In genomic region chr5:71891406-71891805, GRCh38 we compare ENCODE assay signal across 28 cellular contexts.
"Had no signal": no experiment of that assay in that cellular context is flagged by ENCODE, and none has a peak within 500 bp of the region (broad histone marks: within the 10 kb centered on the region; RNA-seq: fewer than 3 reads in every experiment).

No MANE protein-coding gene starts in this region.

- H3K27me3 ChIP-seq: neutrophil, ovary, thyroid gland, upper lobe of right lung had no signal

- H3K4me2 ChIP-seq: smooth muscle cell had no signal

- H3K4me3 Mint-ChIP-seq: activated naive CD8-positive, alpha-beta T cell; effector memory CD8-positive, alpha-beta T cell; memory B cell; nephron; stimulated activated memory B cell treated with anti-CD40 and anti-IgM and Interleukin-4, amounts not matched to agents 10 μg/mL and 1 μg/mL and 100 μg/mL, for 72 hours; stimulated activated naive CD8-positive, alpha-beta T cell treated with anti-CD3 and anti-CD28 coated beads, Interleukin-15, amount 100 ng/mL, for 72 hours; T-helper 17 cell had no signal

- DNase-seq: activated CD4-positive, alpha-beta T cell treated with anti-CD3 and anti-CD28 coated beads for 48 hours; activated CD4-positive, alpha-beta T cell treated with anti-CD3 and anti-CD28 coated beads, Interleukin-2, amount 50 U/mL, for 48 hours; activated CD8-positive, alpha-beta memory T cell treated with anti-CD3 and anti-CD28 coated beads for 24 hours; activated effector memory CD4-positive, alpha-beta T cell treated with Interleukin-2 at 50 U/mL for 16 hours; activated naive CD4-positive, alpha-beta T cell treated with Interleukin-2 at 50 U/mL for 16 hours; anterior cingulate cortex; effector memory CD8-positive, alpha-beta T cell; mucosa of descending colon; ovary; stimulated activated CD4-positive, alpha-beta T cell treated with anti-CD3 and anti-CD28 coated beads, Interleukin-1b, Interleukin-23, amount 100 ng/mL, for 48 hours; stimulated activated CD4-positive, alpha-beta T cell treated with anti-CD3 and anti-CD28 coated beads, Interleukin-4, amount 100 ng/mL, for 4 hours; stimulated activated CD8-positive, alpha-beta memory T cell treated with anti-CD3 and anti-CD28 coated beads, Interleukin-4, amount 100 ng/mL, for 48 hours; stimulated activated naive CD8-positive, alpha-beta T cell treated with anti-CD3 and anti-CD28 coated beads, Interleukin-15, amount 100 ng/mL, for 72 hours; substantia nigra; T-helper 17 cell; T1000; upper lobe of right lung; WERI-Rb-1 had no signal

- H3K4me3 ChIP-seq: coronary artery, mucosa of descending colon, ovary, smooth muscle cell, thyroid gland, upper lobe of right lung had no signal

- H3K4me1 ChIP-seq: upper lobe of right lung had no signal

- H3K9me3 ChIP-seq: mucosa of descending colon, neutrophil, ovary, thyroid gland, upper lobe of right lung had no signal

- H3K9me3 Mint-ChIP-seq: nephron had no signal

- ATAC-seq: activated CD4-positive, CD25-positive, alpha-beta regulatory T cell treated with anti-CD3 and anti-CD28 coated beads, Interleukin-2, amount 50 U/mL, for 24 hours; effector memory CD8-positive, alpha-beta T cell; mucosa of descending colon; stimulated activated memory B cell treated with anti-CD40 and anti-IgM and Interleukin-4, amounts not matched to agents 10 μg/mL and 1 μg/mL and 100 μg/mL, for 72 hours; stimulated activated naive CD8-positive, alpha-beta T cell treated with anti-CD3 and anti-CD28 coated beads, Interleukin-15, amount 100 ng/mL, for 72 hours; T-helper 17 cell had no signal

- H3K36me3 Mint-ChIP-seq: activated naive CD8-positive, alpha-beta T cell; memory B cell; stimulated activated memory B cell treated with anti-CD40 and anti-IgM and Interleukin-4, amounts not matched to agents 10 μg/mL and 1 μg/mL and 100 μg/mL, for 72 hours had no signal

- H3K27ac Mint-ChIP-seq: activated naive CD8-positive, alpha-beta T cell; effector memory CD8-positive, alpha-beta T cell; memory B cell; progenitor cell of endocrine pancreas; stimulated activated memory B cell treated with anti-CD40 and anti-IgM and Interleukin-4, amounts not matched to agents 10 μg/mL and 1 μg/mL and 100 μg/mL, for 72 hours; T-helper 17 cell had no signal

- H3K36me3 ChIP-seq: neutrophil, ovary, thyroid gland, upper lobe of right lung had no signal

- H3K27ac ChIP-seq: coronary artery, neutrophil, ovary, thyroid gland, upper lobe of right lung, WERI-Rb-1 had no signal

- H3K4me1 Mint-ChIP-seq: memory B cell; stimulated activated memory B cell treated with anti-CD40 and anti-IgM and Interleukin-4, amounts not matched to agents 10 μg/mL and 1 μg/mL and 100 μg/mL, for 72 hours; stimulated activated naive CD8-positive, alpha-beta T cell treated with anti-CD3 and anti-CD28 coated beads, Interleukin-15, amount 100 ng/mL, for 72 hours; T-helper 17 cell had no signal
